10 cellular contexts compared by ENCODE assay signal in the genomic region with DNA sequence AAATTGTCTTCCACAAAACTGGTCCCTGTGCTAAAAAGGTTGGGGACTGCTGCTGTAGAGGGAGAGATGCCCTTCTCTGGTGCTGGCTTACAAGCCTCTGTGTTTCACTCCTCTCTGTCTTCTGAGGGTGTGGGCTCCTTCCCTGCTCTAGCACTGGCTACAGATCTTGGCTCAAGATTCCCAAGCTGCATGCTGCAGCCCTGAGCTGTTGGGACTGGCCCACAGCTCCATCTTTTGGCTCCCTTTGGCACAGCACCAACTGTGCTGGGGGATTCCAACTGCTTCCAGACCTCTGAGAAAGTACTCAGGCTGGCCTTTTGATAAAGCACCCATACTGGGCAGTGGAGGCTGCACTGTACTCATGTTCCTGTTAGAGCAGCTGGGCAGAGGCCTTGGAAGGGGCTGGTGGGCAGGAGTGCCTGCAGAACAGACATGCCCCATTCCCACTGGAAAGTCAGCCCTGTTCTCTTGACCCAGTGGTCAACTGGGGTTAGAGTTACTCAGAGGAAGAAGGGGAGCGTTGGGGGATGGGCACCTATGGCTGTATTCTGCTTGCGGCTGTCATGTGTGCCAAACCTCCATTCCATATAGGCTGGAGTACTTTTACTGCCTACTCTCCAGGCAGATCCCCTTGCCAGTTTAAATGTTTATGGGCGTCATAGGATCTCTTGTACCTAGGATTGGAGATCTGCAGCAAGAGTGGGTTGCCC. TPM values are rescaled to one million over a fixed set of nuclear protein-coding genes. Genes with fewer than 3 reads are reported as not detected.
DNase-seq lines count a peak whose midpoint lies in the region; ATAC-seq and TF ChIP-seq lines count a peak whose summit lies in the region.
"Had no signal": no experiment of that assay in that cellular context is flagged by ENCODE, and none has a peak within 500 bp of the region (broad histone marks: within the 10 kb centered on the region; RNA-seq: fewer than 3 reads in every experiment).

No MANE protein-coding gene starts in this region.

- H3K27ac ChIP-seq in WERI-Rb-1, result no peak overlapping the region

- CTCF ChIA-PET in BJ (lab: Yijun Ruan, JAX), result no interaction called here

- no peak for DNase-seq in BJ (ENCODE audit: low read depth)
- DNase-seq in HT-29 (ENCODE audit: low spot score), result peak; percentile 53
- DNase-seq in WERI-Rb-1, result peak; percentile 62
- DNase-seq in iris pigment epithelial cell (ENCODE audit: low read depth), result peak; percentile 50
- DNase-seq in HuH-7.5 (ENCODE audit: low spot score), result no peak
- DNase-seq in NCI-H2196 (lab: John Stamatoyannopoulos, UW; ENCODE audit: unreplicated experiment), result no peak
- DNase-seq in hepatic stellate cell (ENCODE audit: low spot score), result no peak
- DNase-seq: activated T-cell treated with anti-CD3 and anti-CD28 coated beads, Interleukin-2, amount 50 U/mL, for 48 hours; NCI-H510A treated with DMSO at 0.1 percent for 48 hours had no signal

- H3K4me3 ChIP-seq in BJ (ENCODE audit: low read depth, low read length), result no peak overlapping the region
- no peak overlapping the region for H3K4me3 ChIP-seq in WERI-Rb-1 (ENCODE audit: low read depth, low read length)

- H3K36me3 ChIP-seq in BJ (ENCODE audit: control insufficient read depth, insufficient read depth, low read length) (no peaks in the 10 kb centered on the region), WERI-Rb-1 (no peaks in the 10 kb centered on the region)

- H3K27me3 ChIP-seq in BJ (ENCODE audit: control insufficient read depth, insufficient read depth, low read length), result no peaks in the 10 kb centered on the region
- H3K27me3 ChIP-seq in WERI-Rb-1 (ENCODE audit: insufficient read depth, low read depth, severe bottlenecking), result no peaks in the 10 kb centered on the region

- POLR2A ChIA-PET in BJ (lab: Charles Lee), result no interaction called here

- TF ChIP-seq CTCF in BJ (IDR thresholded peaks at IDR 0.05; ENCODE audit: insufficient read depth, low read depth, low read length), result peak; percentile 9; the same call in 1 of the 2 replicates
- peak; percentile 82 for TF ChIP-seq CTCF in WERI-Rb-1 (IDR thresholded peaks at IDR 0.05; ENCODE audit: low read depth, low read length)

- no peaks in the 10 kb centered on the region for H3K9me3 ChIP-seq in WERI-Rb-1 (ENCODE audit: severe bottlenecking)

- no peak for ATAC-seq in HG02870 (IDR thresholded peaks at IDR 0.05; ENCODE audit: unreplicated experiment)

RNA-seq across cellular contexts. Expression of a gene that starts 55.7 kb away (rescaled TPM):
- polyA plus RNA-seq in BJ (2011; rRNA removed), result 19.4 and 22.5 TPM in 2 replicates
- 26.1 and 42.1 TPM in 2 replicates for polyA minus RNA-seq in BJ (2011; rRNA and poly(A)+ RNA removed)
- total RNA-seq in HT-29 (2014; rRNA removed; shearing (Covaris generic)), result 34.7 and 50.4 TPM in 2 replicates

Comparison
In these comparisons a context has a peak if more than half of its experiments do, and no peak if none do; other contexts are left out.
1. DNase-seq: peak in HT-29 (single experiment), WERI-Rb-1 (single experiment) and iris pigment epithelial cell (single experiment); none in BJ (single experiment), HuH-7.5 (single experiment), NCI-H2196 (single experiment) and hepatic stellate cell (single experiment).